In genomic region chr22:42156121-42156520, GRCh38 we compare ENCODE assay signal across 12 cellular contexts.
"Had no signal": no experiment of that assay in that cellular context is flagged by ENCODE, and none has a peak within 500 bp of the region (broad histone marks: within the 10 kb centered on the region; RNA-seq: fewer than 3 reads in every experiment).

No MANE protein-coding gene starts in this region.

- H3K36me3 ChIP-seq: cardiac muscle cell had no signal

- H3K4me3 ChIP-seq: cardiac muscle cell, dorsolateral prefrontal cortex, esophagus muscularis mucosa, thyroid gland had no signal

- H3K27ac ChIP-seq: cardiac muscle cell, esophagus muscularis mucosa, parathyroid adenoma, thyroid gland had no signal

- ATAC-seq: activated CD8-positive, alpha-beta T cell treated with anti-CD3 and anti-CD28 coated beads for 36 hours; naive thymus-derived CD4-positive, alpha-beta T cell; stimulated activated naive B cell treated with anti-CD40 and anti-IgM and Interleukin-4, amounts not matched to agents 10 μg/mL and 1 μg/mL and 100 μg/mL, for 72 hours had no signal

- H3K27me3 ChIP-seq: cardiac muscle cell, dorsolateral prefrontal cortex, esophagus muscularis mucosa, thyroid gland had no signal

- H3K4me1 ChIP-seq: parathyroid adenoma had no signal

- DNase-seq: activated CD4-positive, alpha-beta T cell treated with anti-CD3 and anti-CD28 coated beads for 4 hours; activated CD8-positive, alpha-beta T cell treated with anti-CD3 and anti-CD28 coated beads for 36 hours; activated T-cell treated with anti-CD3 and anti-CD28 coated beads, Interleukin-2, amount 50 U/mL, for 48 hours; endodermal cell; kidney glomerular epithelial cell; naive thymus-derived CD4-positive, alpha-beta T cell; stimulated activated naive B cell treated with anti-CD40 and anti-IgM and Interleukin-4, amounts not matched to agents 10 μg/mL and 1 μg/mL and 100 μg/mL, for 72 hours; thyroid gland had no signal

- H3K9me3 ChIP-seq: esophagus muscularis mucosa, thyroid gland had no signal
